ENCODE assay signal across 21 cellular contexts in the genomic region with DNA sequence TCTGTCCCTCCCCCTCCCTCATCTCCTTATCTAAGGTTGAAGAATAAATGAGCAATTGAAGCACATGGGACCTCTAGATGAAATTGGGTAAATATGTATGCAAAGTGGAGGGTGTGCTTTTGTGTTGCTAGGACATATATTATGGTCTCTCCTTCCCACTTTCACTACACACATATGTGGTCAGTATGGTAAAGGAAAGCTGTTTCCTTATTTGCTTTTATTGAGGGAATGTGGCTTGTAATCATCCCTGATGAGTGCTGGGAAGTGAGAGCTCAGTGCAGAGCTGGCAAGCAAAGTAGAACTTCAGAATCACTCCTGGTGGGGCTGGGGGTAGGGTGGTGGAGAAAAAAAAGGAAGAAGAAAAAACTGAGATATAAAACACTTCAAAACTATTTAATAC.
DNase-seq lines count a peak whose midpoint lies in the region; ATAC-seq, FAIRE-seq and TF ChIP-seq lines count a peak whose summit lies in the region.
"Had no signal": no experiment of that assay in that cellular context is flagged by ENCODE, and none has a peak within 500 bp of the region (broad histone marks: within the 10 kb centered on the region; RNA-seq: fewer than 3 reads in every experiment).

No MANE protein-coding gene starts in this region.

- H3K4me1 Mint-ChIP-seq in stimulated activated naive CD8-positive, alpha-beta T cell treated with anti-CD3 and anti-CD28 coated beads, Interleukin-15, amount 100 ng/mL, for 72 hours, result no peaks in the 10 kb centered on the region
- H3K4me1 Mint-ChIP-seq: B cell had no signal

- no peak for ATAC-seq in stimulated activated naive CD8-positive, alpha-beta T cell treated with anti-CD3 and anti-CD28 coated beads, Interleukin-15, amount 100 ng/mL, for 72 hours
- ATAC-seq in GM19455 (IDR thresholded peaks at IDR 0.05; ENCODE audit: unreplicated experiment) (no peak), HG03025 (IDR thresholded peaks at IDR 0.05; ENCODE audit: low FRiP score, unreplicated experiment) (no peak)
- ATAC-seq: A549; CD8-positive, alpha-beta T cell; HCT116 had no signal

- H3K27me3 Mint-ChIP-seq in stimulated activated naive CD8-positive, alpha-beta T cell treated with anti-CD3 and anti-CD28 coated beads, Interleukin-15, amount 100 ng/mL, for 72 hours, result peaks cover 11% of the 10 kb centered on the region
- H3K27me3 Mint-ChIP-seq: B cell had no signal

- H3K9me3 ChIP-seq in SK-N-MC (ENCODE audit: low read depth, low read length) (no peaks in the 10 kb centered on the region), small intestine (ENCODE audit: control insufficient read depth, low read depth) (no peaks in the 10 kb centered on the region)
- H3K9me3 ChIP-seq: A549; BLaER1 treated with 17β-estradiol and CSF1 and Interleukin-3, amounts not matched to agents 10 nM and 100 nM had no signal

- H3K36me3 ChIP-seq in SK-N-MC (ENCODE audit: insufficient read depth, low read length) (no peaks in the 10 kb centered on the region), small intestine (ENCODE audit: control insufficient read depth in 2 of 2, insufficient read depth in 2 of 2, low read length in 2 of 2) (no peaks in the 10 kb centered on the region)
- H3K36me3 ChIP-seq: BLaER1 treated with 17β-estradiol and CSF1 and Interleukin-3, amounts not matched to agents 10 nM and 100 nM had no signal

- no peaks in the 10 kb centered on the region for H3K9me3 Mint-ChIP-seq in stimulated activated naive CD8-positive, alpha-beta T cell treated with anti-CD3 and anti-CD28 coated beads, Interleukin-15, amount 100 ng/mL, for 72 hours
- H3K9me3 Mint-ChIP-seq: CD8-positive, alpha-beta T cell had no signal

- H3K4me3 Mint-ChIP-seq in stimulated activated naive CD8-positive, alpha-beta T cell treated with anti-CD3 and anti-CD28 coated beads, Interleukin-15, amount 100 ng/mL, for 72 hours, result no peak overlapping the region
- H3K4me3 Mint-ChIP-seq: B cell; CD8-positive, alpha-beta T cell had no signal

- no peak for TF ChIP-seq POLR2A in NB4 (IDR thresholded peaks at IDR 0.05; ENCODE audit: extremely low read depth, insufficient read length)

- TF ChIP-seq CTCF in NB4 (IDR thresholded peaks at IDR 0.05; ENCODE audit: low read depth, low read length), result no peak

- FAIRE-seq in small intestine (lab: Jason Lieb, UNC), result no peak
- FAIRE-seq: A549, GM12892, GM18507 had no signal

- no peak overlapping the region for H3K4me3 ChIP-seq in NB4 (ENCODE audit: low read depth, low read length)
- peak overlapping the region; percentile 64; the same call in 1 of the 2 replicates for H3K4me3 ChIP-seq in SK-N-MC
- H3K4me3 ChIP-seq in small intestine (ENCODE audit: low read depth in 1 of 2, low read length in 2 of 2), result no peak overlapping the region
- H3K4me3 ChIP-seq: A549; BLaER1 treated with 17β-estradiol and CSF1 and Interleukin-3, amounts not matched to agents 10 nM and 100 nM had no signal

- no peak overlapping the region for H3K27ac Mint-ChIP-seq in stimulated activated naive CD8-positive, alpha-beta T cell treated with anti-CD3 and anti-CD28 coated beads, Interleukin-15, amount 100 ng/mL, for 72 hours
- H3K27ac Mint-ChIP-seq: B cell; CD8-positive, alpha-beta T cell had no signal

- H3K4me1 ChIP-seq in small intestine (ENCODE audit: control insufficient read depth in 2 of 2, insufficient read depth in 1 of 2, low read depth in 1 of 2, low read length in 1 of 2), result no peaks in the 10 kb centered on the region
- H3K4me1 ChIP-seq: A549 had no signal

- no peaks in the 10 kb centered on the region for H3K27me3 ChIP-seq in small intestine (ENCODE audit: control insufficient read depth in 2 of 2, insufficient read depth in 2 of 2, low read length in 2 of 2)
- H3K27me3 ChIP-seq: BLaER1 treated with 17β-estradiol and CSF1 and Interleukin-3, amounts not matched to agents 10 nM and 100 nM had no signal

- H3K9ac ChIP-seq in SK-N-MC (ENCODE audit: insufficient read length), result peak overlapping the region; percentile 2
- H3K9ac ChIP-seq: BLaER1 treated with 17β-estradiol and CSF1 and Interleukin-3, amounts not matched to agents 10 nM and 100 nM had no signal

- H3K27ac ChIP-seq in SK-N-MC (peak overlapping the region; percentile 98), small intestine (ENCODE audit: low read depth in 1 of 2, low read length in 1 of 2) (no peak overlapping the region)
- H3K27ac ChIP-seq: 22Rv1; A549; BLaER1 treated with 17β-estradiol and CSF1 and Interleukin-3, amounts not matched to agents 10 nM and 100 nM had no signal

- DNase-seq in DMS153 (lab: John Stamatoyannopoulos, UW) (peak; percentile 49), DMS153 treated with DMSO at 0.1 percent for 48 hours (lab: John Stamatoyannopoulos, UW; ENCODE audit: unreplicated experiment) (no peak), NB4 (ENCODE audit: low read depth) (peak; percentile 18), SK-N-MC (ENCODE audit: low read depth, low spot score) (no peak), small intestine (peak; percentile 2)
- no peak for DNase-seq in stimulated activated naive CD8-positive, alpha-beta T cell treated with anti-CD3 and anti-CD28 coated beads, Interleukin-15, amount 100 ng/mL, for 72 hours
- DNase-seq: CD8-positive, alpha-beta T cell; DMS 273 treated with DMSO at 0.1 percent for 48 hours; DMS79; GDM1; GOT3; H7 had no signal

Comparison
In these comparisons a context has a peak if more than half of its experiments do, and no peak if none do; other contexts are left out.
1. DNase-seq: peak in DMS153 (single experiment), NB4 (single experiment) and small intestine (single experiment); none in DMS153 treated with DMSO at 0.1 percent for 48 hours (single experiment), SK-N-MC (single experiment) and stimulated activated naive CD8-positive, alpha-beta T cell treated with anti-CD3 and anti-CD28 coated beads, Interleukin-15, amount 100 ng/mL, for 72 hours (0 of 2).